Comparison of ENCODE assay signal across 1 cellular context in genomic region chr1:161182214-161182613, GRCh38.
TF ChIP-seq lines count a peak whose summit lies in the region.

No MANE protein-coding gene starts in this region.

TF ChIP-seq in GM12878, 131 proteins besides CTCF, POLR2A, EP300 and RAD21:
- TF ChIP-seq BMI1 (IDR thresholded peaks at IDR 0.05; ENCODE audit: borderline replicate concordance) (no peak), HSF1 (IDR thresholded peaks at IDR 0.05; ENCODE audit: low read depth, low read length) (no peak), JUNB (IDR thresholded peaks at IDR 0.05) (peak; percentile 43; the same call in 1 of the 2 replicates), MTA3 (IDR thresholded peaks at IDR 0.05; ENCODE audit: borderline replicate concordance, low read length) (no peak), SIN3A (IDR thresholded peaks at IDR 0.05; ENCODE audit: low read depth, low read length) (no peak), RUNX3 (IDR thresholded peaks at IDR 0.05; ENCODE audit: low read length) (peak; percentile 77), YBX1 (IDR thresholded peaks at IDR 0.05) (no peak), IKZF2 (IDR thresholded peaks at IDR 0.05) (peak; percentile 34 to 35; a peak in 2 of 4 replicates), TCF12 (IDR thresholded peaks at IDR 0.05; ENCODE audit: low read depth, low read length) (no peak), NFIC (IDR thresholded peaks at IDR 0.05; ENCODE audit: low read depth, low read length) (peak; percentile 54), SPI1 (IDR thresholded peaks at IDR 0.05; ENCODE audit: borderline replicate concordance, insufficient read depth, low read depth, low read length) (no peak), ASH2L (IDR thresholded peaks at IDR 0.05; ENCODE audit: borderline replicate concordance, low read depth) (no peak), FOS (IDR thresholded peaks at IDR 0.05; ENCODE audit: borderline replicate concordance, extremely low read depth, insufficient read length) (no peak), MYB (IDR thresholded peaks at IDR 0.05; ENCODE audit: borderline replicate concordance, low read depth, low read length) (no peak), POLR2AphosphoS2 (IDR thresholded peaks at IDR 0.05; ENCODE audit: low read depth, low read length) (no peak), MEF2B (IDR thresholded peaks at IDR 0.05; ENCODE audit: partially characterized antibody, poor library complexity, severe bottlenecking) (no peak), GATAD2B (conservative IDR thresholded peaks at IDR 0.05; ENCODE audit: low read depth) (no peak; the same call in 1 of the 2 replicates), IKZF1 (conservative IDR thresholded peaks at IDR 0.05) (peak; percentile 10; the same call in 1 of the 2 replicates), ZNF217 (IDR thresholded peaks at IDR 0.05) (no peak)
- TF ChIP-seq, protein P1, sequence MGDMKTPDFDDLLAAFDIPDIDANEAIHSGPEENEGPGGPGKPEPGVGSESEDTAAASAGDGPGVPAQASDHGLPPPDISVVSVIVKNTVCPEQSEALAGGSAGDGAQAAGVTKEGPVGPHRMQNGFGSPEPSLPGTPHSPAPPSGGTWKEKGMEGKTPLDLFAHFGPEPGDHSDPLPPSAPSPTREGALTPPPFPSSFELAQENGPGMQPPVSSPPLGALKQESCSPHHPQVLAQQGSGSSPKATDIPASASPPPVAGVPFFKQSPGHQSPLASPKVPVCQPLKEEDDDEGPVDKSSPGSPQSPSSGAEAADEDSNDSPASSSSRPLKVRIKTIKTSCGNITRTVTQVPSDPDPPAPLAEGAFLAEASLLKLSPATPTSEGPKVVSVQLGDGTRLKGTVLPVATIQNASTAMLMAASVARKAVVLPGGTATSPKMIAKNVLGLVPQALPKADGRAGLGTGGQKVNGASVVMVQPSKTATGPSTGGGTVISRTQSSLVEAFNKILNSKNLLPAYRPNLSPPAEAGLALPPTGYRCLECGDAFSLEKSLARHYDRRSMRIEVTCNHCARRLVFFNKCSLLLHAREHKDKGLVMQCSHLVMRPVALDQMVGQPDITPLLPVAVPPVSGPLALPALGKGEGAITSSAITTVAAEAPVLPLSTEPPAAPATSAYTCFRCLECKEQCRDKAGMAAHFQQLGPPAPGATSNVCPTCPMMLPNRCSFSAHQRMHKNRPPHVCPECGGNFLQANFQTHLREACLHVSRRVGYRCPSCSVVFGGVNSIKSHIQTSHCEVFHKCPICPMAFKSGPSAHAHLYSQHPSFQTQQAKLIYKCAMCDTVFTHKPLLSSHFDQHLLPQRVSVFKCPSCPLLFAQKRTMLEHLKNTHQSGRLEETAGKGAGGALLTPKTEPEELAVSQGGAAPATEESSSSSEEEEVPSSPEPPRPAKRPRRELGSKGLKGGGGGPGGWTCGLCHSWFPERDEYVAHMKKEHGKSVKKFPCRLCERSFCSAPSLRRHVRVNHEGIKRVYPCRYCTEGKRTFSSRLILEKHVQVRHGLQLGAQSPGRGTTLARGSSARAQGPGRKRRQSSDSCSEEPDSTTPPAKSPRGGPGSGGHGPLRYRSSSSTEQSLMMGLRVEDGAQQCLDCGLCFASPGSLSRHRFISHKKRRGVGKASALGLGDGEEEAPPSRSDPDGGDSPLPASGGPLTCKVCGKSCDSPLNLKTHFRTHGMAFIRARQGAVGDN (IDR thresholded peaks at IDR 0.05), result 0 out of 2 replicates have a peak, but pooled peaks have one; percentile 49
- TF ChIP-seq, protein P2, sequence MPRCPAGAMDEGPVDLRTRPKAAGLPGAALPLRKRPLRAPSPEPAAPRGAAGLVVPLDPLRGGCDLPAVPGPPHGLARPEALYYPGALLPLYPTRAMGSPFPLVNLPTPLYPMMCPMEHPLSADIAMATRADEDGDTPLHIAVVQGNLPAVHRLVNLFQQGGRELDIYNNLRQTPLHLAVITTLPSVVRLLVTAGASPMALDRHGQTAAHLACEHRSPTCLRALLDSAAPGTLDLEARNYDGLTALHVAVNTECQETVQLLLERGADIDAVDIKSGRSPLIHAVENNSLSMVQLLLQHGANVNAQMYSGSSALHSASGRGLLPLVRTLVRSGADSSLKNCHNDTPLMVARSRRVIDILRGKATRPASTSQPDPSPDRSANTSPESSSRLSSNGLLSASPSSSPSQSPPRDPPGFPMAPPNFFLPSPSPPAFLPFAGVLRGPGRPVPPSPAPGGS (IDR thresholded peaks at IDR 0.05; ENCODE audit: borderline replicate concordance, insufficient read depth, low read depth, low read length, poor library complexity, severe bottlenecking), result no peak
- TF ChIP-seq, protein P3, sequence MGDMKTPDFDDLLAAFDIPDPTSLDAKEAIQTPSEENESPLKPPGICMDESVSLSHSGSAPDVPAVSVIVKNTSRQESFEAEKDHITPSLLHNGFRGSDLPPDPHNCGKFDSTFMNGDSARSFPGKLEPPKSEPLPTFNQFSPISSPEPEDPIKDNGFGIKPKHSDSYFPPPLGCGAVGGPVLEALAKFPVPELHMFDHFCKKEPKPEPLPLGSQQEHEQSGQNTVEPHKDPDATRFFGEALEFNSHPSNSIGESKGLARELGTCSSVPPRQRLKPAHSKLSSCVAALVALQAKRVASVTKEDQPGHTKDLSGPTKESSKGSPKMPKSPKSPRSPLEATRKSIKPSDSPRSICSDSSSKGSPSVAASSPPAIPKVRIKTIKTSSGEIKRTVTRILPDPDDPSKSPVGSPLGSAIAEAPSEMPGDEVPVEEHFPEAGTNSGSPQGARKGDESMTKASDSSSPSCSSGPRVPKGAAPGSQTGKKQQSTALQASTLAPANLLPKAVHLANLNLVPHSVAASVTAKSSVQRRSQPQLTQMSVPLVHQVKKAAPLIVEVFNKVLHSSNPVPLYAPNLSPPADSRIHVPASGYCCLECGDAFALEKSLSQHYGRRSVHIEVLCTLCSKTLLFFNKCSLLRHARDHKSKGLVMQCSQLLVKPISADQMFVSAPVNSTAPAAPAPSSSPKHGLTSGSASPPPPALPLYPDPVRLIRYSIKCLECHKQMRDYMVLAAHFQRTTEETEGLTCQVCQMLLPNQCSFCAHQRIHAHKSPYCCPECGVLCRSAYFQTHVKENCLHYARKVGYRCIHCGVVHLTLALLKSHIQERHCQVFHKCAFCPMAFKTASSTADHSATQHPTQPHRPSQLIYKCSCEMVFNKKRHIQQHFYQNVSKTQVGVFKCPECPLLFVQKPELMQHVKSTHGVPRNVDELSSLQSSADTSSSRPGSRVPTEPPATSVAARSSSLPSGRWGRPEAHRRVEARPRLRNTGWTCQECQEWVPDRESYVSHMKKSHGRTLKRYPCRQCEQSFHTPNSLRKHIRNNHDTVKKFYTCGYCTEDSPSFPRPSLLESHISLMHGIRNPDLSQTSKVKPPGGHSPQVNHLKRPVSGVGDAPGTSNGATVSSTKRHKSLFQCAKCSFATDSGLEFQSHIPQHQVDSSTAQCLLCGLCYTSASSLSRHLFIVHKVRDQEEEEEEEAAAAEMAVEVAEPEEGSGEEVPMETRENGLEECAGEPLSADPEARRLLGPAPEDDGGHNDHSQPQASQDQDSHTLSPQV (IDR thresholded peaks at IDR 0.05), result no peak
- TF ChIP-seq, protein P4, sequence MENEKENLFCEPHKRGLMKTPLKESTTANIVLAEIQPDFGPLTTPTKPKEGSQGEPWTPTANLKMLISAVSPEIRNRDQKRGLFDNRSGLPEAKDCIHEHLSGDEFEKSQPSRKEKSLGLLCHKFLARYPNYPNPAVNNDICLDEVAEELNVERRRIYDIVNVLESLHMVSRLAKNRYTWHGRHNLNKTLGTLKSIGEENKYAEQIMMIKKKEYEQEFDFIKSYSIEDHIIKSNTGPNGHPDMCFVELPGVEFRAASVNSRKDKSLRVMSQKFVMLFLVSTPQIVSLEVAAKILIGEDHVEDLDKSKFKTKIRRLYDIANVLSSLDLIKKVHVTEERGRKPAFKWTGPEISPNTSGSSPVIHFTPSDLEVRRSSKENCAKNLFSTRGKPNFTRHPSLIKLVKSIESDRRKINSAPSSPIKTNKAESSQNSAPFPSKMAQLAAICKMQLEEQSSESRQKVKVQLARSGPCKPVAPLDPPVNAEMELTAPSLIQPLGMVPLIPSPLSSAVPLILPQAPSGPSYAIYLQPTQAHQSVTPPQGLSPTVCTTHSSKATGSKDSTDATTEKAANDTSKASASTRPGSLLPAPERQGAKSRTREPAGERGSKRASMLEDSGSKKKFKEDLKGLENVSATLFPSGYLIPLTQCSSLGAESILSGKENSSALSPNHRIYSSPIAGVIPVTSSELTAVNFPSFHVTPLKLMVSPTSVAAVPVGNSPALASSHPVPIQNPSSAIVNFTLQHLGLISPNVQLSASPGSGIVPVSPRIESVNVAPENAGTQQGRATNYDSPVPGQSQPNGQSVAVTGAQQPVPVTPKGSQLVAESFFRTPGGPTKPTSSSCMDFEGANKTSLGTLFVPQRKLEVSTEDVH (IDR thresholded peaks at IDR 0.05; ENCODE audit: low read depth, partially characterized antibody), result no peak
